ENCODE assay signal across 8 cellular contexts in the genomic region with DNA sequence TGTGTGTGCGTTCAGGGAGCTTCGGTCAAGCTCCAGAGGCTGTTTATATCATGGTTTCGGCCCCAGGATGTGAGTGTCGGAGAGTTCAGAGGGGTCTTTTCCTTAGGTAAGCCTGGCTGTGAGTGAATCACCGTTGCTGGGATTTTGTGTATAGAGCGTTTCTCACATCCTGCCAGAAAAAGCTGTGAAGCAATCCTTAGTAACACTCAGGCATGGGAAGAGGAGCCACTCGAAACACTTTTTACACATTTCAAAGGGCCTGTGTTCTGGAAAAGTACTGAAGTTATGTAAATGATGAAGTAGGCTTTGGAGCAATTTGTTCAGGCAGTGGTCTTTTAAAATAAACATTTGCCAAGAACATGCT. TPM values are rescaled to one million over a fixed set of nuclear protein-coding genes. Genes with fewer than 3 reads are reported as not detected.
DNase-seq lines count a peak whose midpoint lies in the region; ATAC-seq and TF ChIP-seq lines count a peak whose summit lies in the region.

No MANE protein-coding gene starts in this region.

- peak overlapping the region; percentile 99 for H2AFZ ChIP-seq in DND-41 (ENCODE audit: low read depth, low read length)
- peak overlapping the region; percentile 94 for H2AFZ ChIP-seq in PC-3 (ENCODE audit: low read length)

- peak overlapping the region; percentile 60 to 89 for H3K4me3 ChIP-seq in DND-41 (ENCODE audit: low read depth in 1 of 2, low read length in 2 of 2)
- peak overlapping the region; percentile 78 for H3K4me3 ChIP-seq in PC-3 (ENCODE audit: low read length)
- peak overlapping the region; percentile 97 for H3K4me3 ChIP-seq in ectodermal cell (ENCODE audit: insufficient read depth, low read depth, low read length)

- CTCF ChIA-PET in PC-3 (lab: Charles Lee) = interaction anchor here (0.6 kb wide), 1 partner anchor 11 kb away, joined by 3 read pairs; no protein-coding TSS in a partner anchor

- H3K9me3 ChIP-seq in DND-41 (ENCODE audit: insufficient read depth, low read length, severe bottlenecking) = no peaks in the 10 kb centered on the region
- H3K9me3 ChIP-seq in PC-3 (ENCODE audit: low read length) = no peaks in the 10 kb centered on the region
- no peaks in the 10 kb centered on the region for H3K9me3 ChIP-seq in ectodermal cell (ENCODE audit: control insufficient read depth, low read length)

- intact Hi-C loops in PC-3 (cut with micrococcal nuclease) = loop anchor here (2.0 kb wide), 1 partner anchor 18 kb away; the partner anchor contains the start of gene SOCS3

- H3K79me2 ChIP-seq in DND-41 (ENCODE audit: insufficient read depth, low read length) = peaks cover 55% of the 10 kb centered on the region
- H3K79me2 ChIP-seq in PC-3 (ENCODE audit: low read length) = peaks cover 57% of the 10 kb centered on the region

- H3K9me3 Mint-ChIP-seq in nephron = no peaks in the 10 kb centered on the region

- H3K36me3 ChIP-seq in DND-41 (ENCODE audit: insufficient read depth, low read length) (peaks cover 18% of the 10 kb centered on the region), PC-3 (ENCODE audit: low read depth, low read length) (peaks cover 7% of the 10 kb centered on the region; the same call in 1 of the 2 replicates), ectodermal cell (ENCODE audit: control insufficient read depth, insufficient read depth, low read length) (no peaks in the 10 kb centered on the region)

- no peaks in the 10 kb centered on the region for H3K27me3 Mint-ChIP-seq in nephron (ENCODE audit: low read depth)

- no peak for TF ChIP-seq POLR2A in GM18505 (IDR thresholded peaks at IDR 0.05; ENCODE audit: borderline replicate concordance, extremely low read depth, insufficient read depth, insufficient read length)

- ATAC-seq in DND-41 (ENCODE audit: insufficient read depth, low read depth) (peak; percentile 37; the same call in 2 of the 3 replicates), PC-3 (peak; percentile 54), HG02938 (IDR thresholded peaks at IDR 0.05; ENCODE audit: unreplicated experiment) (no peak), GM18505 (IDR thresholded peaks at IDR 0.05; ENCODE audit: unreplicated experiment) (no peak), GM21526 (IDR thresholded peaks at IDR 0.05; ENCODE audit: low FRiP score, unreplicated experiment) (no peak)

- H3K4me1 ChIP-seq in DND-41 (ENCODE audit: insufficient read depth, low read length) (peaks cover 44% of the 10 kb centered on the region), PC-3 (ENCODE audit: insufficient read depth, low read length) (peaks cover 71% of the 10 kb centered on the region), ectodermal cell (ENCODE audit: control insufficient read depth, insufficient read depth, low read length) (peaks cover 31% of the 10 kb centered on the region)

- DNase-seq in DND-41 (no peak), PC-3 (peak; percentile 81), NCI-H2227 treated with DMSO at 0.1 percent for 48 hours (lab: John Stamatoyannopoulos, UW) (no peak)

- H3K4me2 ChIP-seq in DND-41 (ENCODE audit: insufficient read depth, low read length) (peak overlapping the region; percentile 95), PC-3 (ENCODE audit: low read length) (peak overlapping the region; percentile 81)

- peak overlapping the region; percentile 75 to 89 (median 84) for H3K27ac Mint-ChIP-seq in nephron

- H3K36me3 Mint-ChIP-seq in nephron (ENCODE audit: low read depth) = peaks cover 10% of the 10 kb centered on the region

- H3K27ac ChIP-seq in DND-41 (ENCODE audit: low read length) (peak overlapping the region; percentile 70), PC-3 (ENCODE audit: low read length) (peak overlapping the region; percentile 76), ectodermal cell (ENCODE audit: insufficient read depth, low read depth, low read length, poor library complexity, severe bottlenecking) (no peak overlapping the region)

- H3K27me3 ChIP-seq in DND-41 (ENCODE audit: insufficient read depth, low read length, poor library complexity) (no peaks in the 10 kb centered on the region), PC-3 (ENCODE audit: low read length) (no peaks in the 10 kb centered on the region), ectodermal cell (ENCODE audit: control insufficient read depth, insufficient read depth, low read length, poor library complexity, severe bottlenecking) (no peaks in the 10 kb centered on the region)

- no peak for TF ChIP-seq CTCF in DND-41 (IDR thresholded peaks at IDR 0.05; ENCODE audit: borderline replicate concordance, extremely low read depth, low read length, poor library complexity, severe bottlenecking)
- TF ChIP-seq CTCF in PC-3 (conservative IDR thresholded peaks at IDR 0.05; ENCODE audit: low read depth, low read length) = no peak
- no peak for TF ChIP-seq CTCF in nephron (IDR thresholded peaks at IDR 0.05; ENCODE audit: unreplicated experiment in 3 of 3)

- H4K20me1 ChIP-seq in DND-41 (ENCODE audit: insufficient read depth, low read length) (peaks cover 33% of the 10 kb centered on the region), PC-3 (ENCODE audit: low read length) (peaks cover 29% of the 10 kb centered on the region)

- H3K9ac ChIP-seq in DND-41 (ENCODE audit: low read depth, low read length) (peak overlapping the region; percentile 69), PC-3 (ENCODE audit: low read length) (peak overlapping the region; percentile 89)

- peaks cover 58% of the 10 kb centered on the region for H3K4me1 Mint-ChIP-seq in nephron

- 12 to 20% methylated on average over 7 of the region's 7 CpGs for WGBS in ectodermal cell, 2 experiments

- POLR2A ChIA-PET in PC-3 (lab: Charles Lee; ENCODE audit: unreplicated experiment) = interaction anchor here (0.6 kb wide), 2 partner anchors 66 to 328 kb away, joined by 4 to 6 read pairs; no protein-coding TSS in a partner anchor

- BruUV-seq in PC-3 (replicated peaks; lab: Mats Ljungman, UMichigan) = TSS peak; percentile 60

- peaks cover 9% of the 10 kb centered on the region for H3F3A ChIP-seq in PC-3 (ENCODE audit: low read length, unreplicated experiment)

- no peaks in the 10 kb centered on the region for H3K9me2 ChIP-seq in PC-3 (replicated peaks; ENCODE audit: low read length)

- peak overlapping the region; percentile 93 to 98 (median 98) for H3K4me3 Mint-ChIP-seq in nephron

RNA-seq across cellular contexts. Expression of gene PGS1, which starts 0.7 kb away (rescaled TPM):
- 40.6 and 47.0 TPM in 2 replicates for total RNA-seq in PC-3 (2014; rRNA removed)
- 52.4 TPM for polyA plus RNA-seq in ectodermal cell (2013, experiment 1 of 4)
- 50.4 TPM for polyA plus RNA-seq in ectodermal cell (2013, experiment 2 of 4)
- 33.8 TPM for polyA plus RNA-seq in ectodermal cell (2013, experiment 3 of 4)
- polyA plus RNA-seq in ectodermal cell (2013, experiment 4 of 4) = 36.0 TPM

RNA-seq across cellular contexts. Expression of gene SOCS3, which starts 19.2 kb away (rescaled TPM):
- total RNA-seq in PC-3 (2014; rRNA removed) = 103 and 125 TPM in 2 replicates
- polyA plus RNA-seq in ectodermal cell (2013, experiment 1 of 4) = 12.9 TPM
- polyA plus RNA-seq in ectodermal cell (2013, experiment 2 of 4) = 13.9 TPM
- polyA plus RNA-seq in ectodermal cell (2013, experiment 3 of 4) = 9.9 TPM
- 10.9 TPM for polyA plus RNA-seq in ectodermal cell (2013, experiment 4 of 4)

Comparison
In these comparisons a context has a peak if more than half of its experiments do, and no peak if none do; other contexts are left out.
1. ATAC-seq: peak in DND-41 (single experiment) and PC-3 (single experiment); none in HG02938 (single experiment), GM18505 (single experiment) and GM21526 (single experiment).
2. Peak in every context shown above with its lines, with median percentiles within 50 percentile points of each other: H3K4me3 ChIP-seq.